In the genomic region with DNA sequence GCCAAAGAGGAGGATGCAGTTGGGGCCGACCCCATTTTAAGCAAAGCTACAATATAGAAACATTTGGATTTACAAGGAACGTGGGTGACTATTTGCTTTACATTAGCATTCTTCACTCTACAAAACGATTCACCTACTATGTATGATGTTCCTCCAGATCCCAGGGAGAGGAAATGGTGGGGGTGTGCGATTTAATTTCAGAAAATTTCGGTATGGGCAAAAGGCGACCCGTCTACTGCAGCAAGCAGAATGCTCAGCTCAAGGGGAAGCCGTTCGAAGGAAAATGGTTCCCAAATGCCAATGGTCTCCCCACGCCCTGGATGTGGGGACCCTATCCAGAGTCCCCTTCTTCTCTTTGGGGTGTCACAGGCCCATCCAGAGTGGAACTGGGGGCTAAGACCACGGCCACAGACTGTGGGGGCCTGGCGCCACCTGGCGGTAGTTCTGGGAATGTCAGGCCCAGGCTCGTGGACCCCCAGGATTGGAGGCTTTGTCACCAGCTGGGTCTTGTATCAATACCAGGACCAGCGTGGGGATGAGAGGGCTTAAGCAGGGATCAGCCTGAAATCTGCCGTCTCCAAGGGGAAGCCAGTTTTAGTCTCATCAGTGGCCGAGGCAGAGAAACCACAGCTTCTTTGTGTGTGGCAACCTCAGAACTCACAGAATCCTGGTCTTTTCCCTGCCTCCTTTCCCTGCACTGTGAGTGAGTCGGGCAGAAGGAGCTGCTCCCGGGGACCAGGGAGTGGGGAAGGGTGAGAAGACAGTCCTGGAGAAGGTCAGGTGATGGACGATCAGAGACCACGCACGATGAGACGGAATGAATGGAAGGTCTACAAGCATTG, we compare ENCODE assay signal across 8 cellular contexts. TPM values are rescaled to one million over a fixed set of nuclear protein-coding genes. Genes with fewer than 3 reads are reported as not detected.
DNase-seq lines count a peak whose midpoint lies in the region; ATAC-seq and TF ChIP-seq lines count a peak whose summit lies in the region.

No MANE protein-coding gene starts in this region.

- H3F3A ChIP-seq in GM23248 (ENCODE audit: insufficient read depth), result no peaks in the 10 kb centered on the region

- 0 out of 2 replicates have a peak overlapping the region, but pooled peaks have one; percentile 11 for H3K9ac ChIP-seq in GM23248

- H3K4me1 ChIP-seq in ACC112 (ENCODE audit: control insufficient read depth, insufficient read depth, low read length, unreplicated experiment), result peaks cover 5% of the 10 kb centered on the region
- no peaks in the 10 kb centered on the region for H3K4me1 ChIP-seq in GM23248 (ENCODE audit: insufficient read depth)
- H3K4me1 ChIP-seq in left lung, result peaks cover 2 to 4% of the 10 kb centered on the region in 2 donors

- no peaks in the 10 kb centered on the region for H3K27me3 ChIP-seq in ACC112 (ENCODE audit: insufficient read depth, low read length)
- H3K27me3 ChIP-seq in GM23248 (replicated peaks; ENCODE audit: insufficient read depth), result no peaks in the 10 kb centered on the region
- no peaks in the 10 kb centered on the region for H3K27me3 ChIP-seq in brain microvascular endothelial cell (replicated peaks)
- peaks cover 0 to 22% of the 10 kb centered on the region in 2 donors for H3K27me3 ChIP-seq in left lung

- peak; percentile 95 for TF ChIP-seq CTCF in VCaP (conservative IDR thresholded peaks at IDR 0.05)
- peak; percentile 100 for TF ChIP-seq CTCF in brain microvascular endothelial cell (IDR thresholded peaks at IDR 0.05; ENCODE audit: low read depth, low read length, missing control alignments)
- peak; percentile 89 to 96 for TF ChIP-seq CTCF in left lung (IDR thresholded peaks at IDR 0.05)

- peak; percentile 45 for DNase-seq in GM23248
- DNase-seq in brain microvascular endothelial cell, result peak; percentile 4
- DNase-seq in left lung, result no peak
- peak; percentile 24 to 41 for DNase-seq in stimulated activated CD8-positive, alpha-beta memory T cell treated with anti-CD3 and anti-CD28 coated beads, Interleukin-2, amount 100 ng/mL, for 1 hour (ENCODE audit: low read depth in 2 of 2)

- H3K27ac ChIP-seq in ACC112 (ENCODE audit: low read depth, low read length), result no peak overlapping the region
- H3K27ac ChIP-seq in GM23248, result no peak overlapping the region
- H3K27ac ChIP-seq in VCaP, result no peak overlapping the region
- H3K27ac ChIP-seq in brain microvascular endothelial cell, result no peak overlapping the region
- H3K27ac ChIP-seq in left lung, result no peak overlapping the region

- peak overlapping the region; percentile 35; the same call in 1 of the 2 replicates for H3K4me3 ChIP-seq in ACC112 (ENCODE audit: low read depth, low read length)
- peak overlapping the region; percentile 58; the same call in 1 of the 2 replicates for H3K4me3 ChIP-seq in GM23248
- H3K4me3 ChIP-seq in brain microvascular endothelial cell (ENCODE audit: low read depth, low read length), result no peak overlapping the region
- no peak overlapping the region for H3K4me3 ChIP-seq in left lung

- WGBS in GM23248 (ENCODE audit: low coverage in 1 of 2, low lambda C conversion rate in 2 of 2, missing lambda C conversion rate in 2 of 2), 2 experiments, result 15 to 17% methylated on average over 23 of the region's 23 CpGs

- no peaks in the 10 kb centered on the region for H4K20me1 ChIP-seq in GM23248 (ENCODE audit: insufficient read depth)

- H2AFZ ChIP-seq in ACC112 (ENCODE audit: low read length, unreplicated experiment), result no peak overlapping the region
- peak overlapping the region; percentile 69 for H2AFZ ChIP-seq in GM23248

- peak; percentile 70 for ATAC-seq in left lung
- ATAC-seq in GM21526 (IDR thresholded peaks at IDR 0.05; ENCODE audit: low FRiP score, unreplicated experiment), result no peak
- ATAC-seq in HG02885 (IDR thresholded peaks at IDR 0.05; ENCODE audit: poor library complexity, unreplicated experiment), result no peak

- H3K9me3 ChIP-seq in GM23248 (ENCODE audit: low read depth), result no peaks in the 10 kb centered on the region
- no peaks in the 10 kb centered on the region for H3K9me3 ChIP-seq in left lung

- H3K36me3 ChIP-seq in ACC112 (ENCODE audit: insufficient read depth, low read length) (no peaks in the 10 kb centered on the region), GM23248 (ENCODE audit: low read depth) (no peaks in the 10 kb centered on the region), brain microvascular endothelial cell (replicated peaks) (no peaks in the 10 kb centered on the region), left lung (no peaks in the 10 kb centered on the region)

- in situ Hi-C loops in GM23248 (cut with MboI), result no loop called here
- in situ Hi-C loops in brain microvascular endothelial cell (cut with HindIII; ENCODE audit: low pct_ligation_motif_present, low sequenced_read_pairs), result no loop called here

- peak overlapping the region; percentile 67 for H3K4me2 ChIP-seq in GM23248 (ENCODE audit: unreplicated experiment)

- H3K79me2 ChIP-seq in ACC112 (ENCODE audit: control insufficient read depth, insufficient read depth, low read length, unreplicated experiment) (no peaks in the 10 kb centered on the region), GM23248 (ENCODE audit: insufficient read depth) (no peaks in the 10 kb centered on the region)

- H3K9me2 ChIP-seq in GM23248 (ENCODE audit: insufficient read depth), result no peaks in the 10 kb centered on the region

- intact Hi-C loops in left lung (cut with DNase I), result loop anchor here in 1 of 2 donors (5.0 to 10.0 kb wide), 2 partner anchors 40 to 72 kb away; no protein-coding TSS in a partner anchor

RNA-seq across cellular contexts. Expression of a gene that starts 8.3 kb away (rescaled TPM):
- total RNA-seq in GM23248 (2014; rRNA removed; shearing (Covaris generic)), result 0.43 TPM in 1 of 2 replicates, not detected in the other
- polyA plus RNA-seq in GM23248 (2016; fragmentation: Nextera tagmentation; extraction: Ambion mirVana), result not detected in 2 replicates
- total RNA-seq in left lung, result 1 to 10 TPM in 1 of 2 donors, under 1 TPM in 1; 0.29 to 5.5 TPM

Comparison
In these comparisons a context has a peak if more than half of its experiments do, and no peak if none do; other contexts are left out.
1. H3K4me3 ChIP-seq: peak in ACC112 (single experiment) and GM23248 (single experiment); none in brain microvascular endothelial cell (single experiment) and left lung (0 of 2).
2. DNase-seq: peak in GM23248 (single experiment), brain microvascular endothelial cell (single experiment) and stimulated activated CD8-positive, alpha-beta memory T cell treated with anti-CD3 and anti-CD28 coated beads, Interleukin-2, amount 100 ng/mL, for 1 hour (2 of 2); none in left lung (0 of 2).
3. Peak in every context shown above with its lines, with median percentiles within 50 percentile points of each other: CTCF ChIP-seq.